9 cellular contexts compared by ENCODE assay signal in genomic region chr1:9233241-9233941, GRCh38. TPM values are rescaled to one million over a fixed set of nuclear protein-coding genes. Genes with fewer than 3 reads are reported as not detected.
A peak's percentile ranks its signal among the peaks of the same experiment; 100 is the strongest.
DNase-seq lines count a peak whose midpoint lies in the region; ATAC-seq and TF ChIP-seq lines count a peak whose summit lies in the region.
"Had no signal": no experiment of that assay in that cellular context is flagged by ENCODE, and none has a peak within 500 bp of the region (broad histone marks: within the 10 kb centered on the region; RNA-seq: fewer than 3 reads in every experiment).

No MANE protein-coding gene starts in this region.

- peaks cover 25% of the 10 kb centered on the region for H3K4me1 Mint-ChIP-seq in activated T-helper 1 cell treated with anti-CD3 and anti-CD28 coated beads, Interleukin-12 subunit alpha, Interleukin-12 subunit beta, Interleukin-2, Interleukin-4 antibody, amounts not matched to agents 30 ng/mL and 10 ng/mL and 1 ng/mL, durations not matched to agents 14 hours and 24 hours and 36 hours (ENCODE audit: low read depth)

- intact Hi-C loops in activated T-helper 1 cell treated with anti-CD3 and anti-CD28 coated beads, Interleukin-12 subunit alpha, Interleukin-12 subunit beta, Interleukin-2, Interleukin-4 antibody, amounts not matched to agents 30 ng/mL and 10 ng/mL and 1 ng/mL, durations not matched to agents 14 hours and 24 hours and 36 hours (cut with micrococcal nuclease) = loop anchor here (5.0 to 10.0 kb wide), 3 partner anchors 331 to 799 kb away; partner anchors contain the start of genes PIK3CD and UBE4B
- intact Hi-C loops in left ventricle myocardium superior (cut with micrococcal nuclease) = no loop called here

- DNase-seq in ELR (ENCODE audit: low read depth) = peak; percentile 86
- DNase-seq in activated T-helper 1 cell treated with anti-CD3 and anti-CD28 coated beads, Interleukin-12 subunit alpha, Interleukin-12 subunit beta, Interleukin-2, Interleukin-4 antibody, amounts not matched to agents 30 ng/mL and 10 ng/mL and 1 ng/mL, durations not matched to agents 14 hours and 24 hours and 36 hours (ENCODE audit: low spot score) = no peak
- DNase-seq in left ventricle myocardium superior = peak; percentile 87
- peak; percentile 26 for DNase-seq in retina
- DNase-seq in germinal center (ENCODE audit: low spot score) = no peak
- no peak for DNase-seq in superior temporal gyrus (ENCODE audit: extremely low spot score)
- DNase-seq in stimulated activated CD4-positive, alpha-beta T cell treated with anti-CD3 and anti-CD28 coated beads, Interleukin-4, amount 100 ng/mL, for 4 hours = no peak
- no peak for DNase-seq in WERI-Rb-1
- DNase-seq: NCI-H1436 treated with DMSO at 0.1 percent for 48 hours had no signal

- H3K4me3 ChIP-seq in WERI-Rb-1 (ENCODE audit: low read depth, low read length) = no peak overlapping the region

- H3K27me3 ChIP-seq in WERI-Rb-1 (ENCODE audit: insufficient read depth, low read depth, severe bottlenecking) = no peaks in the 10 kb centered on the region

- no peaks in the 10 kb centered on the region for H3K36me3 ChIP-seq in WERI-Rb-1

- peak; percentile 70 for ATAC-seq in left ventricle myocardium superior

- no peak overlapping the region for H3K27ac Mint-ChIP-seq in activated T-helper 1 cell treated with anti-CD3 and anti-CD28 coated beads, Interleukin-12 subunit alpha, Interleukin-12 subunit beta, Interleukin-2, Interleukin-4 antibody, amounts not matched to agents 30 ng/mL and 10 ng/mL and 1 ng/mL, durations not matched to agents 14 hours and 24 hours and 36 hours

- peak overlapping the region; percentile 94 for H3K4me3 Mint-ChIP-seq in activated T-helper 1 cell treated with anti-CD3 and anti-CD28 coated beads, Interleukin-12 subunit alpha, Interleukin-12 subunit beta, Interleukin-2, Interleukin-4 antibody, amounts not matched to agents 30 ng/mL and 10 ng/mL and 1 ng/mL, durations not matched to agents 14 hours and 24 hours and 36 hours

- H3K36me3 Mint-ChIP-seq in activated T-helper 1 cell treated with anti-CD3 and anti-CD28 coated beads, Interleukin-12 subunit alpha, Interleukin-12 subunit beta, Interleukin-2, Interleukin-4 antibody, amounts not matched to agents 30 ng/mL and 10 ng/mL and 1 ng/mL, durations not matched to agents 14 hours and 24 hours and 36 hours (ENCODE audit: low read depth) = peaks cover 10% of the 10 kb centered on the region

- no peak for TF ChIP-seq CTCF in WERI-Rb-1 (IDR thresholded peaks at IDR 0.05; ENCODE audit: low read depth, low read length)

- H3K27me3 Mint-ChIP-seq in activated T-helper 1 cell treated with anti-CD3 and anti-CD28 coated beads, Interleukin-12 subunit alpha, Interleukin-12 subunit beta, Interleukin-2, Interleukin-4 antibody, amounts not matched to agents 30 ng/mL and 10 ng/mL and 1 ng/mL, durations not matched to agents 14 hours and 24 hours and 36 hours (ENCODE audit: insufficient read depth) = peaks cover 3% of the 10 kb centered on the region

- no peaks in the 10 kb centered on the region for H3K9me3 ChIP-seq in WERI-Rb-1 (ENCODE audit: severe bottlenecking)

- H3K9me3 Mint-ChIP-seq in activated T-helper 1 cell treated with anti-CD3 and anti-CD28 coated beads, Interleukin-12 subunit alpha, Interleukin-12 subunit beta, Interleukin-2, Interleukin-4 antibody, amounts not matched to agents 30 ng/mL and 10 ng/mL and 1 ng/mL, durations not matched to agents 14 hours and 24 hours and 36 hours = no peaks in the 10 kb centered on the region

- H3K27ac ChIP-seq in WERI-Rb-1 = no peak overlapping the region

RNA-seq across cellular contexts. Expression of gene H6PD, which starts 1.2 kb away (rescaled TPM):
- total RNA-seq in activated T-helper 1 cell treated with anti-CD3 and anti-CD28 coated beads, Interleukin-12 subunit alpha, Interleukin-12 subunit beta, Interleukin-2, Interleukin-4 antibody, amounts not matched to agents 30 ng/mL and 10 ng/mL and 1 ng/mL, durations not matched to agents 14 hours and 24 hours and 36 hours = 15.7 TPM in 2 replicates
- total RNA-seq in left ventricle myocardium superior = 20.3 TPM

RNA-seq across cellular contexts. Expression of gene SPSB1, which starts 59.3 kb away (rescaled TPM):
- 8.9 and 10.0 TPM in 2 replicates for total RNA-seq in activated T-helper 1 cell treated with anti-CD3 and anti-CD28 coated beads, Interleukin-12 subunit alpha, Interleukin-12 subunit beta, Interleukin-2, Interleukin-4 antibody, amounts not matched to agents 30 ng/mL and 10 ng/mL and 1 ng/mL, durations not matched to agents 14 hours and 24 hours and 36 hours
- total RNA-seq in left ventricle myocardium superior = 13.1 TPM

Comparison
In these comparisons a context has a peak if more than half of its experiments do, and no peak if none do; other contexts are left out.
1. DNase-seq: peak in ELR (single experiment), left ventricle myocardium superior (single experiment) and retina (single experiment); none in activated T-helper 1 cell treated with anti-CD3 and anti-CD28 coated beads, Interleukin-12 subunit alpha, Interleukin-12 subunit beta, Interleukin-2, Interleukin-4 antibody, amounts not matched to agents 30 ng/mL and 10 ng/mL and 1 ng/mL, durations not matched to agents 14 hours and 24 hours and 36 hours (single experiment), germinal center (single experiment), superior temporal gyrus (single experiment), stimulated activated CD4-positive, alpha-beta T cell treated with anti-CD3 and anti-CD28 coated beads, Interleukin-4, amount 100 ng/mL, for 4 hours (0 of 2) and WERI-Rb-1 (single experiment).